Comparison of ENCODE assay signal across 9 cellular contexts in the genomic region with DNA sequence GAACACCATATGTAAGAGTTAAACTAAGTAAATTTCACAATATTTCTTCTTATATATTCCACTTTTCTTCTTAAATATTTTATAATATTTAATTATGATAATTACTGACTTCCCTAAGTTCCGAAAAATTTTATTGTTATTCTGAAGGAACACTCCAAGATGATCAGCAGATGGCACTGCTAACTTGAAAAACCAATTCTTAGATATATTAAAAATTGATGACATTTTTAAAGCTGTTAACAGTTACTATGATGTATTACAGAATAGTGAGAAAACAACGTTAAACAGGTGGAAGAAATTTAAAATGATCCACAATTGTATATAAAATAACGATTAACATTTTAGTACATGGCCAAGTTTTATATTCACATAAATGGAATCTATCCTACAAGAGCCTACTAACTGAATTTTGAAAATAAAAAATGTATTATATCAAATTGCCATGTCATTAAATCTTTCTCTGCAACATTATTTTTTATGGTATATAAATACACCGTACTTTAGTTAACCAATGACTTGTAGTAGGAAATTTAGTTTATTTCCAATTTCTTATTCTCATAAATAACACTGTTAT. TPM values are rescaled to one million over a fixed set of nuclear protein-coding genes. Genes with fewer than 3 reads are reported as not detected.
DNase-seq lines count a peak whose midpoint lies in the region; ATAC-seq and TF ChIP-seq lines count a peak whose summit lies in the region.
"Had no signal": no experiment of that assay in that cellular context is flagged by ENCODE, and none has a peak within 500 bp of the region (broad histone marks: within the 10 kb centered on the region; RNA-seq: fewer than 3 reads in every experiment).

No MANE protein-coding gene starts in this region.

- no peak overlapping the region for H3K4me2 ChIP-seq in OCI-LY3 (ENCODE audit: low read length)

- H3K9me3 ChIP-seq in OCI-LY3 (ENCODE audit: insufficient read depth, low read length), result peaks cover 10% of the 10 kb centered on the region; the same call in 1 of the 2 replicates

- intact Hi-C loops in sciatic nerve (cut with DNase I), result no loop called here

- peak; percentile 36 for DNase-seq in NCI-H1105 treated with DMSO at 0.1 percent for 48 hours (lab: John Stamatoyannopoulos, UW)
- DNase-seq in NCI-H1105 (lab: John Stamatoyannopoulos, UW), result no peak
- DNase-seq in epithelial cell of proximal tubule (ENCODE audit: low read depth), result no peak
- no peak for DNase-seq in sciatic nerve (ENCODE audit: low spot score)
- no peak for DNase-seq in GF-D8 (lab: John Stamatoyannopoulos, UW)

- no peaks in the 10 kb centered on the region for H4K20me1 ChIP-seq in OCI-LY3 (ENCODE audit: insufficient read depth, low read length)

- H3K4me3 ChIP-seq in OCI-LY3 (ENCODE audit: low read length) (no peak overlapping the region), epithelial cell of proximal tubule (ENCODE audit: low read depth, low read length) (no peak overlapping the region)

- no peak overlapping the region for H3K27ac ChIP-seq in OCI-LY3 (ENCODE audit: low read length)

- H3K9ac ChIP-seq in OCI-LY3 (ENCODE audit: low read length), result no peak overlapping the region

- peak; percentile 60 for ATAC-seq in sciatic nerve
- ATAC-seq in HG03108 (IDR thresholded peaks at IDR 0.05; ENCODE audit: unreplicated experiment), result no peak
- no peak for ATAC-seq in GM19452 (IDR thresholded peaks at IDR 0.05; ENCODE audit: unreplicated experiment)

- H3K36me3 ChIP-seq in OCI-LY3 (replicated peaks; ENCODE audit: low read depth, low read length), result no peaks in the 10 kb centered on the region

- TF ChIP-seq CTCF in OCI-LY3 (IDR thresholded peaks at IDR 0.05; ENCODE audit: low read depth, low read length) (peak; percentile 48), epithelial cell of proximal tubule (conservative IDR thresholded peaks at IDR 0.05; ENCODE audit: low read depth, low read length) (peak; percentile 55)

- H2AFZ ChIP-seq in OCI-LY3 (ENCODE audit: low read depth, low read length), result no peak overlapping the region

- no peaks in the 10 kb centered on the region for H3K4me1 ChIP-seq in OCI-LY3 (ENCODE audit: low read length)

- H3K27me3 ChIP-seq in OCI-LY3 (ENCODE audit: low read depth, low read length), result no peaks in the 10 kb centered on the region

- no peaks in the 10 kb centered on the region for H3K79me2 ChIP-seq in OCI-LY3 (ENCODE audit: low read length)

RNA-seq across cellular contexts. Expression of a gene that starts 30.1 kb away (rescaled TPM):
- total RNA-seq in epithelial cell of proximal tubule (not detected in 2 replicates), sciatic nerve (0.62 TPM)
- total RNA-seq: B cell had no signal

RNA-seq across cellular contexts. Expression of a gene that starts 58.9 kb away (rescaled TPM):
- total RNA-seq in epithelial cell of proximal tubule (0.29 and 0.35 TPM in 2 replicates), sciatic nerve (110 TPM)
- total RNA-seq: B cell had no signal

Comparison
In these comparisons a context has a peak if more than half of its experiments do, and no peak if none do; other contexts are left out.
1. RNA of a gene that starts 58.9 kb away (total RNA-seq): 110 TPM in sciatic nerve (single experiment); 0.29 to 0.35 TPM in epithelial cell of proximal tubule; every median in the first group is over 10 times any median in the second.